8 cellular contexts compared by ENCODE assay signal in the genomic region with DNA sequence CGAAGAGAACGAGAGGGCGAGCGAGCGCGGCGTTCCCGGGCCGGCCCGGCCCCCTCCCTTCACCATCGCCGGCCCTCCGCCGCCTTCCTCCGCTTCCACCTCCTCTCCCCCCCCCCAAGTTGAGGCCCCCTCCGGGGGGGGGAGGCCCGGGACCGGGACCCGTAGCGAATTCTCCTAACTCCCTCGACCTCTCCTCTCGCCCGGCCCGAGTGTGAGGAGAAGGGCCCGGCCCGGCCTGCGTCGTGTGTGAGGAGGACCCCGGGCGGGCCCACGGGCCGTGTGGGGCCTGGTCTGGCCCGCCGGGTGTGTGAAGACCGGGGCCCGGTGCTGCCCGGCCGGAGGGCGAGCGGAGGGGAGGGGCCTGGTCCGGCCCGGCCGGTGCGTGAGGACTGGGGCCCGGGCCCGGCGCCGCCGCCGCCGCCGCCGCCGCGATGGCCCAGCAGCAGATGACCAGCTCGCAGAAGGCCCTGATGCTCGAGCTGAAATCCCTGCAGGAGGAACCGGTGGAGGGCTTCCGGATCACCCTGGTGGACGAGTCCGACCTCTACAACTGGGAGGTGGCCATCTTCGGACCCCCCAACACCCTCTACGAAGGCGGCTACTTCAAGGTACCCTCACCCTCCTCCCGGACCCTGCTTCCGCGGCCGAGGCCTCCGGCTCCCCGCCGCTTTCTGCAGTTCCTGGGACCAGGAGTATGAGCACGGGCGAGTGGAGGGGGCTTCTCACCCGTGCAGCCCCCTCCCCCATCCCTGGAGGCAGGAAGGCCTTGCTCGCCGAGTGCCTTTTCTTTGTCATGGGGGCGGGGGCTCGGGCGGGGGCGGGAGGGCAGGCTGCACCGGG. TPM values are rescaled to one million over a fixed set of nuclear protein-coding genes. Genes with fewer than 3 reads are reported as not detected.
DNase-seq lines count a peak whose midpoint lies in the region; ATAC-seq and TF ChIP-seq lines count a peak whose summit lies in the region.

No MANE protein-coding gene starts in this region.

- peak; percentile 17 for ATAC-seq in GM21360 (IDR thresholded peaks at IDR 0.05; ENCODE audit: unreplicated experiment)
- no peak for ATAC-seq in HG03469 (IDR thresholded peaks at IDR 0.05; ENCODE audit: unreplicated experiment)

- H3K4me3 ChIP-seq in HUES64 (ENCODE audit: low read length) (peak overlapping the region; percentile 99), ascending aorta (peak overlapping the region; percentile 85 to 95)

- whole genome bisulfite sequencing in HUES64: under 1% methylated on average over 76 of the region's 81 CpGs

- intact Hi-C loops in ascending aorta (cut with DNase I): loop anchor here (5.0 to 10.0 kb wide), 6 partner anchors 105 to 1177 kb away; a partner anchor contains a TSS

- H3K9me3 ChIP-seq in HUES64 (ENCODE audit: insufficient read depth, low read depth, low read length): no peaks in the 10 kb centered on the region
- no peaks in the 10 kb centered on the region for H3K9me3 ChIP-seq in ascending aorta

- no peaks in the 10 kb centered on the region for H3K27me3 ChIP-seq in HUES64 (ENCODE audit: insufficient read depth, low read length)
- no peaks in the 10 kb centered on the region for H3K27me3 ChIP-seq in ascending aorta

- DNase-seq in DMS53 (lab: John Stamatoyannopoulos, UW) (peak; percentile 73), ascending aorta (ENCODE audit: low spot score in 2 of 2) (peak in 1 of 2 donors; percentile 72), hepatic stellate cell (ENCODE audit: low spot score) (peak; percentile 79), retina (peak; percentile 87)

- H3K36me3 ChIP-seq in HUES64 (ENCODE audit: insufficient read depth, low read length) (no peaks in the 10 kb centered on the region), ascending aorta (no peaks in the 10 kb centered on the region)

- H3K36me3 Mint-ChIP-seq in T-helper 1 cell treated with Interleukin-12 subunit alpha and Interleukin-12 subunit beta and Interleukin-4 antibody, amounts not matched to agents 30 μg/mL and 1 μg/mL, for 36 hours (ENCODE audit: low read depth): peaks cover 4% of the 10 kb centered on the region

- H3K27ac ChIP-seq in HUES64 (ENCODE audit: low read depth, low read length): peak overlapping the region; percentile 99
- peak overlapping the region; percentile 99 to 100 for H3K27ac ChIP-seq in ascending aorta

- peaks cover 26% of the 10 kb centered on the region for H3K4me1 ChIP-seq in HUES64 (ENCODE audit: insufficient read depth, low read length)
- peaks cover 0 to 28% of the 10 kb centered on the region in 2 donors for H3K4me1 ChIP-seq in ascending aorta

- H3K4me1 Mint-ChIP-seq in T-helper 1 cell treated with Interleukin-12 subunit alpha and Interleukin-12 subunit beta and Interleukin-4 antibody, amounts not matched to agents 30 μg/mL and 1 μg/mL, for 36 hours (ENCODE audit: low read depth): peaks cover 45% of the 10 kb centered on the region

- H3K9me3 Mint-ChIP-seq in T-helper 1 cell treated with Interleukin-12 subunit alpha and Interleukin-12 subunit beta and Interleukin-4 antibody, amounts not matched to agents 30 μg/mL and 1 μg/mL, for 36 hours: no peaks in the 10 kb centered on the region

- peak; percentile 8 to 21 (median 12) for TF ChIP-seq CTCF in ascending aorta (IDR thresholded peaks at IDR 0.05)

- peak overlapping the region; percentile 91 for H3K4me3 Mint-ChIP-seq in T-helper 1 cell treated with Interleukin-12 subunit alpha and Interleukin-12 subunit beta and Interleukin-4 antibody, amounts not matched to agents 30 μg/mL and 1 μg/mL, for 36 hours

- peak overlapping the region; percentile 99 for H3K9ac ChIP-seq in HUES64 (ENCODE audit: low read depth, low read length)

- H3K27me3 Mint-ChIP-seq in T-helper 1 cell treated with Interleukin-12 subunit alpha and Interleukin-12 subunit beta and Interleukin-4 antibody, amounts not matched to agents 30 μg/mL and 1 μg/mL, for 36 hours (ENCODE audit: low read depth): no peaks in the 10 kb centered on the region

- H3K27ac Mint-ChIP-seq in T-helper 1 cell treated with Interleukin-12 subunit alpha and Interleukin-12 subunit beta and Interleukin-4 antibody, amounts not matched to agents 30 μg/mL and 1 μg/mL, for 36 hours: peak overlapping the region; percentile 90

RNA-seq across cellular contexts. Expression of a gene that starts 0.6 kb away (rescaled TPM):
- polyA plus RNA-seq in HUES64 (2013, experiment 1 of 2): 41.1 TPM
- polyA plus RNA-seq in HUES64 (2013, experiment 2 of 2): 48.9 TPM
- 7.2 TPM for total RNA-seq in ascending aorta

RNA-seq across cellular contexts. Expression of a gene that starts 22.2 kb away (rescaled TPM):
- polyA plus RNA-seq in HUES64 (2013, experiment 1 of 2): not detected
- polyA plus RNA-seq in HUES64 (2013, experiment 2 of 2): not detected
- total RNA-seq in ascending aorta: not detected
